In the genomic region with DNA sequence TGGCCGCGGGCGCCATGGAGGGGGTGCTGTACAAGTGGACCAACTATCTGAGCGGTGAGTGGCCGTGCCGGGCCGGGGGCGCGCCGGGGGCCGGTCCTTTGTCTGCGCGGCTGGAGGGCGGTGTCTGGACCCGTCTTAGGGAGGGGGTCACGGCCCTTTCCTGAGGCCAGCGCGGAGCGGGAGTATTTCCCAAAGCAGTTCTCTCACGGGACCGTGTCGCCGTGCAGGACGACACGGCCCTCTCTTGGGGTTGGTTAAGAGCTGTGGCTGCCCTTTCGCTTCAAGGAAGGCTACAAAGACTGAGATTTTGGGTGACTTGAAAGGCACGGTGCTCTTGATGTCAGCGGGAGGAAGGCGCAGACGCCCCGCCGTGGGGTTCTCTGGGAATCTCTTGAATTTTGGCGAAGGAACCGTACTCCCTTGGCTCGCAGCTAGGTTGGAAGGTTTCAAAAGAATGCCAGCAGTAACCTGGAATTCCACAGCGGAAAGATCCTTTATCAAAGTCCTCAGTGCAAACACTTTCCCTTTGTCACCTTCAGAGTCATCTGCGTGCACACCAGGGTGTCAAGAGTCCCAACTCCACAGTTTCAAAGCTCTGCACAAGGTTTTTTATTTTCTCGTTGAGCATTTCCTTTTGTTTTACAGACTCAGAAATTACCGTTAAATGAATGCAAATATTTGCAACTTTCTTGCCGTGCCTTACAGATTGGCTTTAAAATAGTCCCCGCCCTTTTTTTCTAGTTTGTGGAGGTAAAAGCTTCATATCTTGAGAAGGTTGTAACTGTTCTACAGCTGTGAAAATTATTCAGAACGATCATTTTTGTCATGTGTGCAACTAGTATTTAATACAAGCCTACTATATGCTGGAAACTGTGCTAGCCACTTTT, we compare ENCODE assay signal across 8 cellular contexts. TPM values are rescaled to one million over a fixed set of nuclear protein-coding genes. Genes with fewer than 3 reads are reported as not detected.
DNase-seq lines count a peak whose midpoint lies in the region; ATAC-seq and TF ChIP-seq lines count a peak whose summit lies in the region.

No MANE protein-coding gene starts in this region.

- H3K27me3 ChIP-seq in A673 (replicated peaks; ENCODE audit: insufficient read depth, low read depth, low read length, poor library complexity) (no peaks in the 10 kb centered on the region), MM.1S (replicated peaks; ENCODE audit: insufficient read depth, low read length) (no peaks in the 10 kb centered on the region), heart right ventricle (no peaks in the 10 kb centered on the region)

- no peak overlapping the region for H3K4me3 Mint-ChIP-seq in activated naive CD4-positive, alpha-beta T cell treated with anti-CD3 and anti-CD28 coated beads, Interleukin-2, amount 50 U/mL, for 24 hours

- no peaks in the 10 kb centered on the region for H3K9me2 ChIP-seq in MM.1S (replicated peaks; ENCODE audit: insufficient read depth, low read length)

- no peak for TF ChIP-seq CTCF in A673 (conservative IDR thresholded peaks at IDR 0.05; ENCODE audit: low read depth, low read length)
- no peak for TF ChIP-seq CTCF in GM10248 (IDR thresholded peaks at IDR 0.05; ENCODE audit: control extremely low read depth, extremely low read depth, low read depth, missing control alignments)
- no peak for TF ChIP-seq CTCF in MM.1S (IDR thresholded peaks at IDR 0.05; ENCODE audit: low read length)
- peak in 1 of 9 donors; percentile 4 for TF ChIP-seq CTCF in heart right ventricle (IDR thresholded peaks at IDR 0.05)

- intact Hi-C loops in A673 (cut with micrococcal nuclease; ENCODE audit: unreplicated experiment) (no loop called here), heart right ventricle (cut with DNase I) (loop anchor here in 2 of 10 donors (5.0 to 10.0 kb wide), 2 partner anchors 103 to 256 kb away; a partner anchor contains a TSS), posterior cingulate gyrus (cut with DNase I) (loop anchor here (1.0 to 10.0 kb wide), 3 partner anchors 40 to 103 kb away; a partner anchor contains a TSS)

- H3K27ac ChIP-seq in A673 (ENCODE audit: low read depth, low read length, poor library complexity, severe bottlenecking) (peak overlapping the region; percentile 81), MM.1S (ENCODE audit: low read length) (peak overlapping the region; percentile 73), heart right ventricle (peak overlapping the region; percentile 47 to 92 (median 90))

- H3K4me1 Mint-ChIP-seq in activated naive CD4-positive, alpha-beta T cell treated with anti-CD3 and anti-CD28 coated beads, Interleukin-2, amount 50 U/mL, for 24 hours: peaks cover 22% of the 10 kb centered on the region

- no peaks in the 10 kb centered on the region for H4K20me1 ChIP-seq in MM.1S (ENCODE audit: insufficient read depth, low read length)

- no TSS peak for BruUV-seq in A673 (replicated peaks; lab: Mats Ljungman, UMichigan)

- H3K4me3 ChIP-seq in A673 (ENCODE audit: low read depth, low read length, poor library complexity, severe bottlenecking): peak overlapping the region; percentile 92
- H3K4me3 ChIP-seq in MM.1S (ENCODE audit: low read length): peak overlapping the region; percentile 76
- H3K4me3 ChIP-seq in heart right ventricle: peak overlapping the region; percentile 88 to 98 (median 92)

- no peaks in the 10 kb centered on the region for H3K9me3 Mint-ChIP-seq in activated naive CD4-positive, alpha-beta T cell treated with anti-CD3 and anti-CD28 coated beads, Interleukin-2, amount 50 U/mL, for 24 hours

- peaks cover 47% of the 10 kb centered on the region for H3F3A ChIP-seq in MM.1S (ENCODE audit: insufficient read depth, low read length)

- H3K9ac ChIP-seq in MM.1S (ENCODE audit: low read length): peak overlapping the region; percentile 72

- no peaks in the 10 kb centered on the region for H3K9me3 ChIP-seq in A673 (ENCODE audit: low read depth, low read length, poor library complexity, severe bottlenecking)
- no peaks in the 10 kb centered on the region for H3K9me3 ChIP-seq in MM.1S (replicated peaks; ENCODE audit: insufficient read depth, low read length)
- no peaks in the 10 kb centered on the region for H3K9me3 ChIP-seq in heart right ventricle

- H3K27ac Mint-ChIP-seq in activated naive CD4-positive, alpha-beta T cell treated with anti-CD3 and anti-CD28 coated beads, Interleukin-2, amount 50 U/mL, for 24 hours: peak overlapping the region; percentile 38

- DNase-seq in A673 (ENCODE audit: low spot score) (peak; percentile 62), GM10248 (ENCODE audit: extremely low spot score) (peak; percentile 48), MM.1S (peak; percentile 49), heart right ventricle (peak; percentile 44 to 59), posterior cingulate gyrus (peak; percentile 28 to 91 (median 40)), MV-4-11 (lab: John Stamatoyannopoulos, UW) (no peak)

- peaks cover 70% of the 10 kb centered on the region for H3K79me2 ChIP-seq in MM.1S (ENCODE audit: low read length)

- ATAC-seq in HG02588 (IDR thresholded peaks at IDR 0.05; ENCODE audit: unreplicated experiment) (peak; percentile 18), heart right ventricle (peak in 7 of 8 donors; percentile 13 to 65 (median 35))

- H2AFZ ChIP-seq in MM.1S (ENCODE audit: low read length): peak overlapping the region; percentile 81

- no peaks in the 10 kb centered on the region for H3K36me3 ChIP-seq in A673 (ENCODE audit: insufficient read depth, low read length, poor library complexity, severe bottlenecking)
- no peaks in the 10 kb centered on the region for H3K36me3 ChIP-seq in MM.1S (replicated peaks; ENCODE audit: insufficient read depth, low read length)
- H3K36me3 ChIP-seq in heart right ventricle: no peaks in the 10 kb centered on the region

- CTCF ChIA-PET in A673 (lab: Charles Lee) (no interaction called here), GM10248 (lab: Yijun Ruan, JAX) (interaction anchor here (0.6 to 3.0 kb wide), 4 partner anchors 13 to 254 kb away, joined by 3 to 9 read pairs (median 6); no protein-coding TSS in a partner anchor)

- peaks cover 4% of the 10 kb centered on the region for H3K36me3 Mint-ChIP-seq in activated naive CD4-positive, alpha-beta T cell treated with anti-CD3 and anti-CD28 coated beads, Interleukin-2, amount 50 U/mL, for 24 hours

- POLR2A ChIA-PET in A673 (lab: Charles Lee; ENCODE audit: low non-redundant PET): no interaction called here
- POLR2A ChIA-PET in GM10248 (lab: Yijun Ruan, JAX): interaction anchor here (0.6 kb wide), 1 partner anchor 33 kb away, joined by 3 read pairs; no protein-coding TSS in a partner anchor

- H3K4me2 ChIP-seq in MM.1S (ENCODE audit: low read depth, low read length): peak overlapping the region; percentile 95

- H3K4me1 ChIP-seq in A673 (ENCODE audit: insufficient read depth, low read length, poor library complexity, severe bottlenecking) (peaks cover 12% of the 10 kb centered on the region), MM.1S (ENCODE audit: low read length) (peaks cover 46% of the 10 kb centered on the region), heart right ventricle (peaks cover 0 to 60% (median 47%) of the 10 kb centered on the region in 9 donors)

- no peaks in the 10 kb centered on the region for H3K27me3 Mint-ChIP-seq in activated naive CD4-positive, alpha-beta T cell treated with anti-CD3 and anti-CD28 coated beads, Interleukin-2, amount 50 U/mL, for 24 hours

- WGBS in heart right ventricle, 2 donors: 0% methylated on average over 42 of the region's 42 CpGs

RNA-seq across cellular contexts. Expression of a gene that starts 0.8 kb away (rescaled TPM):
- total RNA-seq in A673 (2021) (22.2 and 29.0 TPM in 2 replicates), heart right ventricle (1 to 10 TPM; 2.4 to 6.0 (median 4.4) TPM)
- 1 to 10 TPM; 1.8 TPM for polyA plus RNA-seq in heart right ventricle

RNA-seq across cellular contexts. Expression of a gene that starts 2.5 kb away (rescaled TPM):
- 46.0 and 53.6 TPM in 2 replicates for total RNA-seq in A673 (2021)
- 10 to 100 TPM in 9 of 10 donors, 1 to 10 TPM in 1; 8.3 to 16.0 (median 13.5) TPM for total RNA-seq in heart right ventricle
- polyA plus RNA-seq in heart right ventricle: 1 to 10 TPM; 3.0 to 6.1 TPM

RNA-seq across cellular contexts. Expression of a gene that starts 39.4 kb away (rescaled TPM):
- total RNA-seq in A673 (2021): 83.9 and 84.3 TPM in 2 replicates
- total RNA-seq in heart right ventricle: 10 to 100 TPM in 8 of 10 donors, 1 to 10 TPM in 2; 8.3 to 36.8 (median 23.9) TPM
- 1 to 10 TPM; 3.1 to 4.2 TPM for polyA plus RNA-seq in heart right ventricle
